1 cellular context compared by ENCODE assay signal in genomic region chr10:74432841-74433594, GRCh38.
TF ChIP-seq lines count a peak whose summit lies in the region.

No MANE protein-coding gene starts in this region.

TF ChIP-seq in K562, 482 proteins besides CTCF, POLR2A, EP300 and RAD21 (continued from another document and continues in another):
- TF ChIP-seq PATZ1 (CRISPR knock-in tag; IDR thresholded peaks at IDR 0.05; ENCODE audit: borderline replicate concordance) (no peak), ELF1 (tag; IDR thresholded peaks at IDR 0.05) (no peak), NKRF (IDR thresholded peaks at IDR 0.05; ENCODE audit: borderline replicate concordance) (no peak), E2F1 (CRISPR knock-in tag; IDR thresholded peaks at IDR 0.05) (no peak), SMC3 (conservative IDR thresholded peaks at IDR 0.05; ENCODE audit: insufficient read depth, low read depth, low read length) (no peak), ZNF764 (CRISPR knock-in tag; IDR thresholded peaks at IDR 0.05; ENCODE audit: low read depth) (no peak), PHF21A (IDR thresholded peaks at IDR 0.05; ENCODE audit: borderline replicate concordance, low read depth) (no peak), DDX20 (tag; IDR thresholded peaks at IDR 0.05; ENCODE audit: low read depth) (no peak), PBX2 (CRISPR knock-in tag; IDR thresholded peaks at IDR 0.05; ENCODE audit: low read depth) (no peak; the same call in 1 of the 2 replicates), PBX2 (tag; conservative IDR thresholded peaks at IDR 0.05; ENCODE audit: low read depth) (peak; percentile 57), RBM34 (IDR thresholded peaks at IDR 0.05; ENCODE audit: borderline replicate concordance, insufficient read depth, low read length) (no peak), GATA2 (CRISPR knock-in tag; IDR thresholded peaks at IDR 0.05) (peak; percentile 21; the same call in 1 of the 2 replicates), SFPQ (IDR thresholded peaks at IDR 0.05; ENCODE audit: low read depth, low read length) (no peak), RAD51 (IDR thresholded peaks at IDR 0.05; ENCODE audit: borderline replicate concordance, low read depth) (peak; percentile 96), BDP1 (IDR thresholded peaks at IDR 0.05; ENCODE audit: insufficient read depth, insufficient read length) (no peak), SETDB1 (IDR thresholded peaks at IDR 0.05; ENCODE audit: low read length) (no peak), BRD9 (IDR thresholded peaks at IDR 0.05; ENCODE audit: low read depth, partially characterized antibody) (no peak), ZNF121 (CRISPR knock-in tag; conservative IDR thresholded peaks at IDR 0.05) (no peak), MIER1 (IDR thresholded peaks at IDR 0.05; ENCODE audit: low read depth) (no peak), PKNOX1 (IDR thresholded peaks at IDR 0.05) (0 out of 2 replicates have a peak, but pooled peaks have one; percentile 13), TEAD4 (IDR thresholded peaks at IDR 0.05; ENCODE audit: low read length) (0 out of 2 replicates have a peak, but pooled peaks have one; percentile 13), TEAD4 (CRISPR knock-in tag; IDR thresholded peaks at IDR 0.05; ENCODE audit: borderline replicate concordance) (no peak), NR2C1 (IDR thresholded peaks at IDR 0.05) (0 out of 2 replicates have a peak, but pooled peaks have one; percentile 6), NR2C1 (tag; IDR thresholded peaks at IDR 0.05) (no peak), CREBBP (IDR thresholded peaks at IDR 0.05; ENCODE audit: low read depth, low read length) (no peak), ZNF324 (CRISPR knock-in tag; IDR thresholded peaks at IDR 0.05) (no peak), ZNF408 (CRISPR knock-in tag; IDR thresholded peaks at IDR 0.05; ENCODE audit: low read depth) (no peak), DACH1 (IDR thresholded peaks at IDR 0.05; ENCODE audit: partially characterized antibody) (no peak), ERF (CRISPR knock-in tag; IDR thresholded peaks at IDR 0.05) (no peak), CEBPB (tag; IDR thresholded peaks at IDR 0.05) (peak; percentile 41), TARDBP (IDR thresholded peaks at IDR 0.05) (no peak), PHB (CRISPR knock-in tag; IDR thresholded peaks at IDR 0.05) (no peak), ZBTB9 (CRISPR knock-in tag; IDR thresholded peaks at IDR 0.05) (no peak), ZBTB33 (CRISPR knock-in tag; IDR thresholded peaks at IDR 0.05) (no peak), ATF3 (IDR thresholded peaks at IDR 0.05) (no peak), ATF3 (CRISPR knock-in tag; conservative IDR thresholded peaks at IDR 0.05) (no peak), MEIS2 (IDR thresholded peaks at IDR 0.05; ENCODE audit: partially characterized antibody) (peak; percentile 90), BRD4 (IDR thresholded peaks at IDR 0.05) (no peak), ZNF232 (CRISPR knock-in tag; IDR thresholded peaks at IDR 0.05) (no peak), SAFB (IDR thresholded peaks at IDR 0.05; ENCODE audit: borderline replicate concordance, low read depth, low read length) (no peak), MAFK (IDR thresholded peaks at IDR 0.05; ENCODE audit: low read length) (0 out of 2 replicates have a peak, but pooled peaks have one; percentile 37), E2F8 (IDR thresholded peaks at IDR 0.05; ENCODE audit: low read depth, partially characterized antibody) (no peak), ZFX (CRISPR knock-in tag; IDR thresholded peaks at IDR 0.05) (no peak), ATF7 (IDR thresholded peaks at IDR 0.05) (no peak), MYC (IDR thresholded peaks at IDR 0.05; ENCODE audit: low read depth, low read length) (no peak), MYC (CRISPR knock-in tag; IDR thresholded peaks at IDR 0.05; ENCODE audit: borderline replicate concordance, low read depth) (no peak), EZH2 (IDR thresholded peaks at IDR 0.05; ENCODE audit: borderline replicate concordance, low read depth, low read length) (no peak), CXXC5 (CRISPR knock-in tag; IDR thresholded peaks at IDR 0.05) (no peak)
